In the genomic region with DNA sequence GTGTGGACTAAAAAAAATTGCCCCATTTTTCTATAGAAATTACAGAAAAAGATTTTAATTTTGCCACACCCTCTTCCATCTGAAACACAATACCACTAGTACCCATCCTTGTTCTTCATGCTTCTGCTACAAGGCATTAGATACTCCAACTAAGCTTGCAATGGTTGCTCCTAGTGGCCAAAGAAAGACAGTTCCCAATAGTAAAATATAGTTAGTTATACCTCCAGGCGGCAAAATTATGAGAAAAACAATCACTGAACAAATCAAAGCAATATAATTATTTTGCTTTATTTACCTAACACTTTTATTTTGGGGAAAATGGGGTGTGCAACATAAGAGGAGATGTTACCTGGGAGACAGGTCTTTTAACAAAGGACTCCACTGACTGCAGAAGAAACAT, we compare ENCODE assay signal across 1 cellular context.
TF ChIP-seq lines count a peak whose summit lies in the region.

No MANE protein-coding gene starts in this region.

TF ChIP-seq in HEK293, 187 proteins besides CTCF, POLR2A, EP300 and RAD21:
- TF ChIP-seq, protein P1, sequence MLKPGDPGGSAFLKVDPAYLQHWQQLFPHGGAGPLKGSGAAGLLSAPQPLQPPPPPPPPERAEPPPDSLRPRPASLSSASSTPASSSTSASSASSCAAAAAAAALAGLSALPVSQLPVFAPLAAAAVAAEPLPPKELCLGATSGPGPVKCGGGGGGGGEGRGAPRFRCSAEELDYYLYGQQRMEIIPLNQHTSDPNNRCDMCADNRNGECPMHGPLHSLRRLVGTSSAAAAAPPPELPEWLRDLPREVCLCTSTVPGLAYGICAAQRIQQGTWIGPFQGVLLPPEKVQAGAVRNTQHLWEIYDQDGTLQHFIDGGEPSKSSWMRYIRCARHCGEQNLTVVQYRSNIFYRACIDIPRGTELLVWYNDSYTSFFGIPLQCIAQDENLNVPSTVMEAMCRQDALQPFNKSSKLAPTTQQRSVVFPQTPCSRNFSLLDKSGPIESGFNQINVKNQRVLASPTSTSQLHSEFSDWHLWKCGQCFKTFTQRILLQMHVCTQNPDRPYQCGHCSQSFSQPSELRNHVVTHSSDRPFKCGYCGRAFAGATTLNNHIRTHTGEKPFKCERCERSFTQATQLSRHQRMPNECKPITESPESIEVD (tag by site-specific recombination; IDR thresholded peaks at IDR 0.05) = 0 out of 2 replicates have a peak, but pooled peaks have one; percentile 5
- no peak for TF ChIP-seq ZFP3 (tag by site-specific recombination; IDR thresholded peaks at IDR 0.05; ENCODE audit: low read depth)
- TF ChIP-seq SCRT2 (tag by site-specific recombination; IDR thresholded peaks at IDR 0.05) = no peak
- TF ChIP-seq, protein P2, sequence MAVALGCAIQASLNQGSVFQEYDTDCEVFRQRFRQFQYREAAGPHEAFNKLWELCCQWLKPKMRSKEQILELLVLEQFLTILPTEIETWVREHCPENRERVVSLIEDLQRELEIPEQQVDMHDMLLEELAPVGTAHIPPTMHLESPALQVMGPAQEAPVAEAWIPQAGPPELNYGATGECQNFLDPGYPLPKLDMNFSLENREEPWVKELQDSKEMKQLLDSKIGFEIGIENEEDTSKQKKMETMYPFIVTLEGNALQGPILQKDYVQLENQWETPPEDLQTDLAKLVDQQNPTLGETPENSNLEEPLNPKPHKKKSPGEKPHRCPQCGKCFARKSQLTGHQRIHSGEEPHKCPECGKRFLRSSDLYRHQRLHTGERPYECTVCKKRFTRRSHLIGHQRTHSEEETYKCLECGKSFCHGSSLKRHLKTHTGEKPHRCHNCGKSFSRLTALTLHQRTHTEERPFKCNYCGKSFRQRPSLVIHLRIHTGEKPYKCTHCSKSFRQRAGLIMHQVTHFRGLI (tag by site-specific recombination; IDR thresholded peaks at IDR 0.05) = no peak
